1 cellular context compared by ENCODE assay signal in genomic region chr4:8861576-8862279, GRCh38.
A peak's percentile ranks its signal among the peaks of the same experiment; 100 is the strongest.
TF ChIP-seq lines count a peak whose summit lies in the region.

No MANE protein-coding gene starts in this region.

TF ChIP-seq in H1, 55 proteins besides CTCF, POLR2A, EP300 and RAD21 (continued from another document):
- TF ChIP-seq GABPA (IDR thresholded peaks at IDR 0.05; ENCODE audit: borderline replicate concordance, insufficient read depth, low read length) (no peak), SRF (IDR thresholded peaks at IDR 0.05; ENCODE audit: low read depth, low read length) (no peak), RXRA (IDR thresholded peaks at IDR 0.05; ENCODE audit: insufficient read depth, low read depth, low read length) (no peak), PHF8 (conservative IDR thresholded peaks at IDR 0.05; ENCODE audit: low read depth, low read length) (no peak), TCF12 (IDR thresholded peaks at IDR 0.05; ENCODE audit: low read depth, low read length) (no peak), ATF2 (IDR thresholded peaks at IDR 0.05; ENCODE audit: low read length) (no peak), NANOG (IDR thresholded peaks at IDR 0.05; ENCODE audit: insufficient read depth, low read depth, low read length, poor library complexity, severe bottlenecking) (no peak), TAF7 (optimal IDR thresholded peaks at IDR 0.05; ENCODE audit: borderline replicate concordance, low read depth, low read length) (no peak), SP1 (IDR thresholded peaks at IDR 0.05; ENCODE audit: low read depth, low read length) (no peak), MAFK (IDR thresholded peaks at IDR 0.05; ENCODE audit: low read depth, low read length) (no peak), SIRT6 (IDR thresholded peaks at IDR 0.05; ENCODE audit: low read length) (no peak), KDM5A (IDR thresholded peaks at IDR 0.05; ENCODE audit: low read length) (no peak), POU5F1 (IDR thresholded peaks at IDR 0.05; ENCODE audit: low read depth, low read length) (no peak), CHD1 (IDR thresholded peaks at IDR 0.05; ENCODE audit: low read depth, low read length) (no peak), BACH1 (IDR thresholded peaks at IDR 0.05; ENCODE audit: low read length) (no peak), CTBP2 (IDR thresholded peaks at IDR 0.05; ENCODE audit: borderline replicate concordance, insufficient read depth, insufficient read length, low read length) (no peak), FOSL1 (IDR thresholded peaks at IDR 0.05; ENCODE audit: insufficient read depth, low read depth, low read length) (no peak), CBX5 (IDR thresholded peaks at IDR 0.05; ENCODE audit: low read depth, low read length) (no peak), SP2 (IDR thresholded peaks at IDR 0.05; ENCODE audit: low read length) (no peak), HDAC2 (IDR thresholded peaks at IDR 0.05; ENCODE audit: borderline replicate concordance in 1 of 2, low read depth in 2 of 2, low read length in 2 of 2) (no peak), RNF2 (IDR thresholded peaks at IDR 0.05; ENCODE audit: borderline replicate concordance, low read depth, low read length, missing control alignments, poor library complexity, severe bottlenecking) (peak; percentile 93), ZNF274 (IDR thresholded peaks at IDR 0.05; ENCODE audit: borderline replicate concordance, extremely low read depth, low read length) (no peak), CBX8 (IDR thresholded peaks at IDR 0.05; ENCODE audit: borderline replicate concordance, low read depth, low read length) (peak; percentile 71; the same call in 1 of the 2 replicates), SUZ12 (IDR thresholded peaks at IDR 0.05; ENCODE audit: low read length) (peak; percentile 97), ASH2L (IDR thresholded peaks at IDR 0.05; ENCODE audit: low read length) (no peak), KDM1A (IDR thresholded peaks at IDR 0.05; ENCODE audit: borderline replicate concordance, low read length) (no peak), KDM4A (IDR thresholded peaks at IDR 0.05; ENCODE audit: low read depth, low read length, severe bottlenecking) (peak; percentile 35), SIX5 (IDR thresholded peaks at IDR 0.05; ENCODE audit: low read depth, low read length) (no peak), EZH2 (IDR thresholded peaks at IDR 0.05; ENCODE audit: low read depth, low read length, severe bottlenecking) (peak; percentile 97), YY1 (IDR thresholded peaks at IDR 0.05; ENCODE audit: low read depth, low read length) (no peak)
